Comparison of ENCODE assay signal across 8 cellular contexts in the genomic region with DNA sequence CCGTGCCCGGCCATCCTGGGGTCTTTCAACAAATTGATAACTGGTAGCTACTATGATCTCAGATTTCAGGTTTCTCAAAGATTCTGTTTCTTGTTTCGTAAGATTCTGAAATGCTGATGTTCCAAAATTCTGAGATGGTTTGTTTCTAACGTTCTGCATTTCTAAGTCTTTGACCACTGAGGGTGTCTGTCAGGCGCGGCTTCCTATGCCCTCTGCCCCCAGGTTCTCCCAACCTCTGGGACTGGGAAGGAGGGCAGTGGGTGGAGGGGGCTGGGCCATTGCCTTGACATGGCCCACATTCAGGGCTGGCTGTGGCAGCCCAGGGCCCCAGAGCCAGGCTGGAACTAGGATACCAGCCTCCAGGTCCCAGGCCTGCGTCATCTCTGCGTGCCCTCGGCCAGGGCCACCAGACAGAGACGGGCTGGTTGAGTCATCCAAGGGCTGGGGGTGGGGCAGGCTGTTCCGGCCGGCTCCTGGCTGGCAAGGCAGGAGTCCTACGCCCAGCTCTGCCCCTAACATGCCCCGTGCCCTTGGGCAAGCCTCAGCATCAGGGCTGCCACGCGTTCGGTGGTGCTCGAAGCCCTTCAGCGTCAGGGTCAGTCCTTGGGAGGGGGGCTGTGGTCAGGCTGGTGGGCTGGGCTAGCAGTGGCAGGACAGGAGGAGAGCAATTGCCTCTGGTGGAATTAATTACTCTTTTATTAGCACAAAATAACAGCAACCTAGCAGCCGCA. TPM values are rescaled to one million over a fixed set of nuclear protein-coding genes. Genes with fewer than 3 reads are reported as not detected.
DNase-seq lines count a peak whose midpoint lies in the region; ATAC-seq and TF ChIP-seq lines count a peak whose summit lies in the region.

No MANE protein-coding gene starts in this region.

- peak overlapping the region; percentile 93 for H3K4me2 ChIP-seq in OCI-LY7 (ENCODE audit: low read length)

- H3K27me3 ChIP-seq in ectodermal cell (ENCODE audit: control insufficient read depth, insufficient read depth, low read length, poor library complexity, severe bottlenecking) (no peaks in the 10 kb centered on the region), mucosa of stomach (ENCODE audit: control insufficient read depth, insufficient read depth, low read length) (no peaks in the 10 kb centered on the region)

- H2AFZ ChIP-seq in OCI-LY7 (ENCODE audit: low read length), result 0 out of 2 replicates have a peak overlapping the region, but pooled peaks have one; percentile 9

- H3K9me3 ChIP-seq in OCI-LY7 (ENCODE audit: low read length) (no peaks in the 10 kb centered on the region), ectodermal cell (ENCODE audit: control insufficient read depth, low read length) (no peaks in the 10 kb centered on the region), mucosa of stomach (ENCODE audit: control insufficient read depth, low read length) (no peaks in the 10 kb centered on the region)

- DNase-seq in GF-D8 (lab: John Stamatoyannopoulos, UW) (peak; percentile 56), OCI-LY7 (ENCODE audit: low spot score) (no peak), NCI-H1417 (lab: John Stamatoyannopoulos, UW) (no peak)

- BruUV-seq in OCI-LY7 (replicated peaks; lab: Mats Ljungman, UMichigan), result no TSS peak

- H3K79me2 ChIP-seq in OCI-LY7 (ENCODE audit: insufficient read depth, low read depth, low read length), result peaks cover 23% of the 10 kb centered on the region; the same call in 1 of the 2 replicates

- peak overlapping the region; percentile 97 for H3K9ac ChIP-seq in mucosa of stomach (ENCODE audit: low read length)

- ATAC-seq in GM21390 (IDR thresholded peaks at IDR 0.05; ENCODE audit: unreplicated experiment) (no peak), HG03469 (IDR thresholded peaks at IDR 0.05; ENCODE audit: unreplicated experiment) (no peak), GM19324 (IDR thresholded peaks at IDR 0.05; ENCODE audit: low FRiP score, unreplicated experiment) (no peak)

- H3K27ac ChIP-seq in OCI-LY7 (ENCODE audit: low read depth, low read length, poor library complexity, severe bottlenecking) (peak overlapping the region; percentile 69), ectodermal cell (ENCODE audit: insufficient read depth, low read depth, low read length, poor library complexity, severe bottlenecking) (no peak overlapping the region)

- H3K36me3 ChIP-seq in OCI-LY7 (ENCODE audit: insufficient read depth, low read length) (no peaks in the 10 kb centered on the region; the same call in 1 of the 2 replicates), ectodermal cell (ENCODE audit: control insufficient read depth, insufficient read depth, low read length) (no peaks in the 10 kb centered on the region), mucosa of stomach (ENCODE audit: control insufficient read depth, insufficient read depth, low read length) (no peaks in the 10 kb centered on the region)

- 90% methylated on average over 20 of the region's 20 CpGs for WGBS in ectodermal cell, 2 experiments

- peaks cover 72% of the 10 kb centered on the region for H3K4me1 ChIP-seq in OCI-LY7 (ENCODE audit: insufficient read depth, low read length, poor library complexity, severe bottlenecking)
- H3K4me1 ChIP-seq in ectodermal cell (ENCODE audit: control insufficient read depth, insufficient read depth, low read length), result no peaks in the 10 kb centered on the region
- H3K4me1 ChIP-seq in mucosa of stomach (ENCODE audit: control insufficient read depth, insufficient read depth, low read length), result peaks cover 44% of the 10 kb centered on the region

- H3K4me3 ChIP-seq in OCI-LY7 (ENCODE audit: low read depth, low read length, poor library complexity, severe bottlenecking) (peak overlapping the region; percentile 89), ectodermal cell (ENCODE audit: insufficient read depth, low read depth, low read length) (peak overlapping the region; percentile 76), mucosa of stomach (ENCODE audit: low read length) (no peak overlapping the region)

- no peak for TF ChIP-seq CTCF in OCI-LY7 (conservative IDR thresholded peaks at IDR 0.05; ENCODE audit: low read length)

- no peaks in the 10 kb centered on the region for H3K9me2 ChIP-seq in OCI-LY7 (ENCODE audit: insufficient read depth, low read length)

- intact Hi-C loops in OCI-LY7 (cut with micrococcal nuclease; ENCODE audit: unreplicated experiment), result loop anchor here (1.0 kb wide), 1 partner anchor 27 kb away; a partner anchor contains a TSS

- POLR2A ChIA-PET in OCI-LY7 (lab: Charles Lee), result interaction anchor here (0.7 kb wide), 1 partner anchor 12 kb away, joined by 4 read pairs; no protein-coding TSS in a partner anchor

- CTCF ChIA-PET in OCI-LY7 (lab: Charles Lee; ENCODE audit: unreplicated experiment), result no interaction called here

- no peaks in the 10 kb centered on the region for H4K20me1 ChIP-seq in OCI-LY7 (ENCODE audit: insufficient read depth, low read length)

RNA-seq across cellular contexts. Expression of a gene that starts 5.2 kb away (rescaled TPM):
- total RNA-seq in OCI-LY7 (2014; rRNA removed; shearing (Covaris generic)), result 26.8 and 38.8 TPM in 2 replicates
- 76.9 and 86.9 TPM in 2 replicates for total RNA-seq in OCI-LY7 (2022)
- polyA plus RNA-seq in ectodermal cell (2013, experiment 1 of 4), result 52.0 TPM
- polyA plus RNA-seq in ectodermal cell (2013, experiment 2 of 4), result 53.5 TPM
- polyA plus RNA-seq in ectodermal cell (2013, experiment 3 of 4), result 54.2 TPM
- 65.0 TPM for polyA plus RNA-seq in ectodermal cell (2013, experiment 4 of 4)

RNA-seq across cellular contexts. Expression of a gene that starts 8.7 kb away (rescaled TPM):
- total RNA-seq in OCI-LY7 (2014; rRNA removed; shearing (Covaris generic)), result 3.0 and 3.1 TPM in 2 replicates
- total RNA-seq in OCI-LY7 (2022), result 11.5 and 11.8 TPM in 2 replicates
- polyA plus RNA-seq in ectodermal cell (2013, experiment 1 of 4), result not detected
- polyA plus RNA-seq in ectodermal cell (2013, experiment 2 of 4), result not detected
- not detected for polyA plus RNA-seq in ectodermal cell (2013, experiment 3 of 4)
- polyA plus RNA-seq in ectodermal cell (2013, experiment 4 of 4), result not detected

RNA-seq across cellular contexts. Expression of a gene that starts 11.3 kb away (rescaled TPM):
- not detected in 2 replicates for total RNA-seq in OCI-LY7 (2014; rRNA removed; shearing (Covaris generic))
- not detected in 2 replicates for total RNA-seq in OCI-LY7 (2022)
- not detected for polyA plus RNA-seq in ectodermal cell (2013, experiment 1 of 4)
- polyA plus RNA-seq in ectodermal cell (2013, experiment 2 of 4), result not detected
- polyA plus RNA-seq in ectodermal cell (2013, experiment 3 of 4), result not detected
- polyA plus RNA-seq in ectodermal cell (2013, experiment 4 of 4), result not detected

RNA-seq across cellular contexts. Expression of a gene that starts 19.0 kb away (rescaled TPM):
- total RNA-seq in OCI-LY7 (2014; rRNA removed; shearing (Covaris generic)), result 123 and 125 TPM in 2 replicates
- total RNA-seq in OCI-LY7 (2022), result 112 and 116 TPM in 2 replicates
- 37.5 TPM for polyA plus RNA-seq in ectodermal cell (2013, experiment 1 of 4)
- polyA plus RNA-seq in ectodermal cell (2013, experiment 2 of 4), result 34.0 TPM
- polyA plus RNA-seq in ectodermal cell (2013, experiment 3 of 4), result 32.2 TPM
- 34.2 TPM for polyA plus RNA-seq in ectodermal cell (2013, experiment 4 of 4)

RNA-seq across cellular contexts. Expression of a gene that starts 20.6 kb away (rescaled TPM):
- total RNA-seq in OCI-LY7 (2014; rRNA removed; shearing (Covaris generic)), result 48.0 and 55.3 TPM in 2 replicates
- total RNA-seq in OCI-LY7 (2022), result 85.3 and 87.4 TPM in 2 replicates
- 68.5 TPM for polyA plus RNA-seq in ectodermal cell (2013, experiment 1 of 4)
- 70.4 TPM for polyA plus RNA-seq in ectodermal cell (2013, experiment 2 of 4)
- 59.3 TPM for polyA plus RNA-seq in ectodermal cell (2013, experiment 3 of 4)
- 55.4 TPM for polyA plus RNA-seq in ectodermal cell (2013, experiment 4 of 4)
